12 cellular contexts compared by ENCODE assay signal in genomic region chr3:147699175-147699838, GRCh38.
DNase-seq lines count a peak whose midpoint lies in the region; ATAC-seq and TF ChIP-seq lines count a peak whose summit lies in the region.
"Had no signal": no experiment of that assay in that cellular context is flagged by ENCODE, and none has a peak within 500 bp of the region (broad histone marks: within the 10 kb centered on the region; RNA-seq: fewer than 3 reads in every experiment).

No MANE protein-coding gene starts in this region.

- no peaks in the 10 kb centered on the region for H3K4me1 ChIP-seq in lower lobe of right lung
- H3K4me1 ChIP-seq in right cardiac atrium (ENCODE audit: control insufficient read depth, insufficient read depth, low read length): peaks cover 1% of the 10 kb centered on the region

- H3K27ac ChIP-seq in lower lobe of right lung: no peak overlapping the region
- no peak overlapping the region for H3K27ac ChIP-seq in right cardiac atrium (ENCODE audit: low read length)
- H3K27ac ChIP-seq: adrenal gland, thoracic aorta had no signal

- WGBS in right cardiac atrium: 74% methylated on average over 2 of the region's 2 CpGs

- H3K9me3 ChIP-seq in lower lobe of right lung (no peaks in the 10 kb centered on the region), right cardiac atrium (ENCODE audit: control insufficient read depth, low read length) (no peaks in the 10 kb centered on the region)
- H3K9me3 ChIP-seq: adrenal gland, thoracic aorta had no signal

- peak; percentile 46 for DNase-seq in GM04503 (ENCODE audit: low read depth)
- peak; percentile 32 for DNase-seq in NCI-H69 (lab: John Stamatoyannopoulos, UW)
- DNase-seq in choroid plexus epithelial cell (ENCODE audit: low read depth): peak; percentile 72
- DNase-seq in retina: peak; percentile 40
- DNase-seq in cerebellum (ENCODE audit: low spot score): no peak
- DNase-seq in lower lobe of right lung: no peak
- DNase-seq in stimulated activated CD4-positive, alpha-beta T cell treated with anti-CD3 and anti-CD28 coated beads, Interleukin-15, amount 100 ng/mL, for 24 hours: no peak
- no peak for DNase-seq in right cardiac atrium
- DNase-seq: adrenal gland, endodermal cell, NCI-H2081 treated with DMSO at 0.1 percent for 48 hours had no signal

- no peak overlapping the region for H3K4me3 ChIP-seq in choroid plexus epithelial cell (ENCODE audit: low read depth, low read length)
- H3K4me3 ChIP-seq in lower lobe of right lung: no peak overlapping the region
- no peak overlapping the region for H3K4me3 ChIP-seq in right cardiac atrium (ENCODE audit: low read length)
- H3K4me3 ChIP-seq: adrenal gland, thoracic aorta had no signal

- ATAC-seq in lower lobe of right lung (no peak), right cardiac atrium (no peak)

- intact Hi-C loops in lower lobe of right lung (cut with DNase I) (no loop called here), right cardiac atrium (cut with DNase I) (no loop called here)

- TF ChIP-seq CTCF in choroid plexus epithelial cell (conservative IDR thresholded peaks at IDR 0.05; ENCODE audit: low read depth, low read length) (no peak), lower lobe of right lung (IDR thresholded peaks at IDR 0.05) (no peak)

- H3K36me3 ChIP-seq in lower lobe of right lung: no peaks in the 10 kb centered on the region
- H3K36me3 ChIP-seq: adrenal gland, thoracic aorta had no signal

- H3K27me3 ChIP-seq in lower lobe of right lung (ENCODE audit: low read depth) (no peaks in the 10 kb centered on the region), right cardiac atrium (ENCODE audit: control insufficient read depth, insufficient read depth) (no peaks in the 10 kb centered on the region)
- H3K27me3 ChIP-seq: adrenal gland had no signal

Comparison
In these comparisons a context has a peak if more than half of its experiments do, and no peak if none do; other contexts are left out.
1. DNase-seq: peak in GM04503 (single experiment), NCI-H69 (single experiment), choroid plexus epithelial cell (single experiment) and retina (single experiment); none in cerebellum (single experiment), lower lobe of right lung (single experiment), stimulated activated CD4-positive, alpha-beta T cell treated with anti-CD3 and anti-CD28 coated beads, Interleukin-15, amount 100 ng/mL, for 24 hours (single experiment) and right cardiac atrium (0 of 3).